1 cellular context compared by ENCODE assay signal in genomic region chr12:12531194-12531593, GRCh38.
TF ChIP-seq lines count a peak whose summit lies in the region.

No MANE protein-coding gene starts in this region.

TF ChIP-seq in SK-N-SH, 30 proteins besides CTCF, POLR2A, EP300 and RAD21 (continued from another document):
- TF ChIP-seq USF1 (IDR thresholded peaks at IDR 0.05; ENCODE audit: borderline replicate concordance, low read depth) (no peak), GABPA (IDR thresholded peaks at IDR 0.05; ENCODE audit: low read depth) (no peak), POLR2AphosphoS5 (IDR thresholded peaks at IDR 0.05; ENCODE audit: low read depth, low read length) (no peak), RFX5 (IDR thresholded peaks at IDR 0.05; ENCODE audit: low read length) (no peak), MAX (IDR thresholded peaks at IDR 0.05; ENCODE audit: low read depth) (no peak), FOSL2 (IDR thresholded peaks at IDR 0.05; ENCODE audit: borderline replicate concordance, low read depth) (0 out of 2 replicates have a peak, but pooled peaks have one; percentile 52)
